Comparison of ENCODE assay signal across 14 cellular contexts in the genomic region with DNA sequence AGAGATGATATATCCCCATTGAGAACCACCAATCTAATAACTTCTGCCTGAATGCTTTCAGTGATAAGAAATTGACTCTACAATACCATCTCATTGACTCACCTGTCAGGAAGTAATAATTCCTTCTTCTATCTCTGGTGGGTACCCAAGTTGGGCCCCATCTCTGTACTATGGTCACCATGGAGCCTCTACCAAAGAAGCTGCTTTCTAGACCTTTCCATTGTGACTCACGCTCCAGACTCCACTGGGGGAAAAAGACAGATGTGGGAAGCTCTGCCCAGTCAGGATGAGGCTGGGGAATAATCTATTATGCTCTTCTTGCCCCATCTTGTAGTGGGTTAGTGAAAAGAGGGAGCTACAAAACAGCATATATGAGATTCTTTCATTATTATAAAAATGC.
A peak's percentile ranks its signal among the peaks of the same experiment; 100 is the strongest.
DNase-seq lines count a peak whose midpoint lies in the region; ATAC-seq and TF ChIP-seq lines count a peak whose summit lies in the region.
"Had no signal": no experiment of that assay in that cellular context is flagged by ENCODE, and none has a peak within 500 bp of the region (broad histone marks: within the 10 kb centered on the region; RNA-seq: fewer than 3 reads in every experiment).

No MANE protein-coding gene starts in this region.

- H3K4me3 ChIP-seq in AG10803 (ENCODE audit: low read length) (no peak overlapping the region), foreskin fibroblast (ENCODE audit: low read depth in 1 of 2, low read length in 2 of 2) (no peak overlapping the region)

- H3K9me3 Mint-ChIP-seq in WTC11: peaks cover 19% of the 10 kb centered on the region

- DNase-seq in AG10803 (ENCODE audit: low read depth): peak; percentile 53
- peak; percentile 29 for DNase-seq in HS-5 (ENCODE audit: low read depth)
- peak; percentile 82 for DNase-seq in amniotic epithelial cell (ENCODE audit: low read depth)
- DNase-seq in foreskin fibroblast: peak; percentile 23 to 58
- DNase-seq in WTC11 (ENCODE audit: low spot score): no peak
- no peak for DNase-seq in globus pallidus (ENCODE audit: low spot score)
- DNase-seq: 8988T; BE2C; CD4-positive, alpha-beta memory T cell; DMS79 treated with DMSO at 0.1 percent for 48 hours; GDM1; HCEC 1CT; HFFc6 had no signal

- H3K4me3 Mint-ChIP-seq in WTC11: no peak overlapping the region
- H3K4me3 Mint-ChIP-seq: CD4-positive, alpha-beta memory T cell; HFFc6 had no signal

- ATAC-seq in WTC11: no peak
- no peak for ATAC-seq in GM18867 (IDR thresholded peaks at IDR 0.05; ENCODE audit: unreplicated experiment)

- H3K27me3 Mint-ChIP-seq in WTC11 (ENCODE audit: low read depth): peaks cover 7% of the 10 kb centered on the region

- H3K4me1 Mint-ChIP-seq in WTC11: no peaks in the 10 kb centered on the region
- H3K4me1 Mint-ChIP-seq: CD4-positive, alpha-beta memory T cell had no signal

- POLR2A ChIA-PET in WTC11 (lab: Charles Lee): no interaction called here

- H3K27ac Mint-ChIP-seq in WTC11: no peak overlapping the region
- H3K27ac Mint-ChIP-seq: CD4-positive, alpha-beta memory T cell; HFFc6 had no signal

- TF ChIP-seq CTCF in AG10803 (conservative IDR thresholded peaks at IDR 0.05; ENCODE audit: low read length): no peak
- no peak for TF ChIP-seq CTCF in foreskin fibroblast (IDR thresholded peaks at IDR 0.05; ENCODE audit: low read depth, low read length)
- TF ChIP-seq CTCF in WTC11 (IDR thresholded peaks at IDR 0.05): no peak

- no peaks in the 10 kb centered on the region for H3K36me3 Mint-ChIP-seq in WTC11
- H3K36me3 Mint-ChIP-seq: CD4-positive, alpha-beta memory T cell had no signal

- CTCF ChIA-PET in WTC11 (lab: Charles Lee): no interaction called here

TF ChIP-seq in WTC11, 78 proteins besides CTCF, POLR2A, EP300 and RAD21:
- no peak for TF ChIP-seq IRF1 (CRISPR knock-in tag; IDR thresholded peaks at IDR 0.05)
- TF ChIP-seq KAT7 (CRISPR knock-in tag; IDR thresholded peaks at IDR 0.05; ENCODE audit: borderline replicate concordance): no peak
- no peak for TF ChIP-seq ZNF121 (CRISPR knock-in tag; IDR thresholded peaks at IDR 0.05)
- TF ChIP-seq ZNF263 (CRISPR knock-in tag; IDR thresholded peaks at IDR 0.05; ENCODE audit: low read depth): no peak
- no peak for TF ChIP-seq NFYB (CRISPR knock-in tag; conservative IDR thresholded peaks at IDR 0.05; ENCODE audit: low read depth)
- TF ChIP-seq, protein P1, sequence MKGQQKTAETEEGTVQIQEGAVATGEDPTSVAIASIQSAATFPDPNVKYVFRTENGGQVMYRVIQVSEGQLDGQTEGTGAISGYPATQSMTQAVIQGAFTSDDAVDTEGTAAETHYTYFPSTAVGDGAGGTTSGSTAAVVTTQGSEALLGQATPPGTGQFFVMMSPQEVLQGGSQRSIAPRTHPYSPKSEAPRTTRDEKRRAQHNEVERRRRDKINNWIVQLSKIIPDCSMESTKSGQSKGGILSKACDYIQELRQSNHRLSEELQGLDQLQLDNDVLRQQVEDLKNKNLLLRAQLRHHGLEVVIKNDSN (CRISPR knock-in tag; IDR thresholded peaks at IDR 0.05): no peak
- no peak for TF ChIP-seq SMAD3 (CRISPR knock-in tag; IDR thresholded peaks at IDR 0.05; ENCODE audit: borderline replicate concordance)
- TF ChIP-seq CBFB (CRISPR knock-in tag; IDR thresholded peaks at IDR 0.05; ENCODE audit: low read depth): no peak
- TF ChIP-seq TEAD4 (CRISPR knock-in tag; IDR thresholded peaks at IDR 0.05): no peak
- TF ChIP-seq TEAD1 (CRISPR knock-in tag; IDR thresholded peaks at IDR 0.05): no peak
- no peak for TF ChIP-seq ZNF671 (CRISPR knock-in tag; IDR thresholded peaks at IDR 0.05)
- no peak for TF ChIP-seq TP53 (CRISPR knock-in tag; IDR thresholded peaks at IDR 0.05)
- no peak for TF ChIP-seq JAZF1 (CRISPR knock-in tag; IDR thresholded peaks at IDR 0.05)
- no peak for TF ChIP-seq FOXJ3 (CRISPR knock-in tag; IDR thresholded peaks at IDR 0.05; ENCODE audit: borderline replicate concordance)
- TF ChIP-seq, protein P2, sequence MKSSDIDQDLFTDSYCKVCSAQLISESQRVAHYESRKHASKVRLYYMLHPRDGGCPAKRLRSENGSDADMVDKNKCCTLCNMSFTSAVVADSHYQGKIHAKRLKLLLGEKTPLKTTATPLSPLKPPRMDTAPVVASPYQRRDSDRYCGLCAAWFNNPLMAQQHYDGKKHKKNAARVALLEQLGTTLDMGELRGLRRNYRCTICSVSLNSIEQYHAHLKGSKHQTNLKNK (CRISPR knock-in tag; IDR thresholded peaks at IDR 0.05): no peak
- TF ChIP-seq, protein P3, sequence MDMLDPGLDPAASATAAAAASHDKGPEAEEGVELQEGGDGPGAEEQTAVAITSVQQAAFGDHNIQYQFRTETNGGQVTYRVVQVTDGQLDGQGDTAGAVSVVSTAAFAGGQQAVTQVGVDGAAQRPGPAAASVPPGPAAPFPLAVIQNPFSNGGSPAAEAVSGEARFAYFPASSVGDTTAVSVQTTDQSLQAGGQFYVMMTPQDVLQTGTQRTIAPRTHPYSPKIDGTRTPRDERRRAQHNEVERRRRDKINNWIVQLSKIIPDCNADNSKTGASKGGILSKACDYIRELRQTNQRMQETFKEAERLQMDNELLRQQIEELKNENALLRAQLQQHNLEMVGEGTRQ (CRISPR knock-in tag; IDR thresholded peaks at IDR 0.05): no peak
- TF ChIP-seq FOXK1 (CRISPR knock-in tag; IDR thresholded peaks at IDR 0.05): no peak
- TF ChIP-seq ELF4 (CRISPR knock-in tag; IDR thresholded peaks at IDR 0.05; ENCODE audit: low read depth): no peak
- TF ChIP-seq TCF7 (CRISPR knock-in tag; IDR thresholded peaks at IDR 0.05; ENCODE audit: low read depth): no peak
- no peak for TF ChIP-seq CREB1 (CRISPR knock-in tag; IDR thresholded peaks at IDR 0.05)

Comparison
In these comparisons a context has a peak if more than half of its experiments do, and no peak if none do; other contexts are left out.
1. DNase-seq: peak in AG10803 (single experiment), HS-5 (single experiment), amniotic epithelial cell (single experiment) and foreskin fibroblast (2 of 2); none in WTC11 (single experiment) and globus pallidus (single experiment).